Comparison of ENCODE assay signal across 8 cellular contexts in genomic region chr9:129384138-129384886, GRCh38.
DNase-seq lines count a peak whose midpoint lies in the region; ATAC-seq and TF ChIP-seq lines count a peak whose summit lies in the region.

No MANE protein-coding gene starts in this region.

- TF ChIP-seq POLR2A in GM18505 (IDR thresholded peaks at IDR 0.05; ENCODE audit: borderline replicate concordance, extremely low read depth, insufficient read depth, insufficient read length): no peak

- H3K27ac ChIP-seq in left lung (peak overlapping the region; percentile 94 to 98), subcutaneous abdominal adipose tissue (ENCODE audit: low read depth, low read length) (peak overlapping the region; percentile 69)

- H3K27ac Mint-ChIP-seq in activated naive CD8-positive, alpha-beta T cell treated with anti-CD3 and anti-CD28 coated beads, Interleukin-2, amount 50 U/mL, for 24 hours: peak overlapping the region; percentile 71

- ATAC-seq in activated naive CD8-positive, alpha-beta T cell treated with anti-CD3 and anti-CD28 coated beads, Interleukin-2, amount 50 U/mL, for 24 hours: no peak
- ATAC-seq in left lung: no peak
- no peak for ATAC-seq in GM18505 (IDR thresholded peaks at IDR 0.05; ENCODE audit: unreplicated experiment)

- TF ChIP-seq CTCF in left lung (IDR thresholded peaks at IDR 0.05): no peak

- H3K9me3 ChIP-seq in left lung: no peaks in the 10 kb centered on the region
- no peaks in the 10 kb centered on the region for H3K9me3 ChIP-seq in subcutaneous abdominal adipose tissue (ENCODE audit: control insufficient read depth in 5 of 5, low read length in 5 of 5)

- no peaks in the 10 kb centered on the region for H3K36me3 ChIP-seq in left lung
- H3K36me3 ChIP-seq in subcutaneous abdominal adipose tissue (ENCODE audit: control insufficient read depth in 5 of 5, insufficient read depth in 5 of 5, low read length in 5 of 5): no peaks in the 10 kb centered on the region

- peak overlapping the region; percentile 48 to 79 (median 75) for H3K9ac ChIP-seq in subcutaneous abdominal adipose tissue (ENCODE audit: low read length in 5 of 5)

- no peaks in the 10 kb centered on the region for H3K9me3 Mint-ChIP-seq in activated naive CD8-positive, alpha-beta T cell treated with anti-CD3 and anti-CD28 coated beads, Interleukin-2, amount 50 U/mL, for 24 hours

- H3K27me3 Mint-ChIP-seq in activated naive CD8-positive, alpha-beta T cell treated with anti-CD3 and anti-CD28 coated beads, Interleukin-2, amount 50 U/mL, for 24 hours: no peaks in the 10 kb centered on the region

- DNase-seq in NOMO-1 treated with dmso at 0.1 percent for 144 hours (lab: John Stamatoyannopoulos, UW; ENCODE audit: unreplicated experiment) (peak; percentile 22), NOMO-1 treated with DMSO at 0.1 percent for 48 hours (lab: John Stamatoyannopoulos, UW; ENCODE audit: unreplicated experiment) (no peak), left lung (peak in 1 of 2 donors; percentile 9), medulla oblongata (ENCODE audit: extremely low spot score) (no peak), NCI-H1694 (lab: John Stamatoyannopoulos, UW) (no peak)
- peak; percentile 15 for DNase-seq in activated naive CD8-positive, alpha-beta T cell treated with anti-CD3 and anti-CD28 coated beads, Interleukin-2, amount 50 U/mL, for 24 hours

- no peaks in the 10 kb centered on the region for H3K27me3 ChIP-seq in left lung
- H3K27me3 ChIP-seq in subcutaneous abdominal adipose tissue (ENCODE audit: control insufficient read depth in 5 of 5, insufficient read depth in 4 of 5, low read length in 5 of 5): peaks cover 0 to 5% (median 0%) of the 10 kb centered on the region in 5 donors

- H3K4me3 Mint-ChIP-seq in activated naive CD8-positive, alpha-beta T cell treated with anti-CD3 and anti-CD28 coated beads, Interleukin-2, amount 50 U/mL, for 24 hours: peak overlapping the region; percentile 62

- intact Hi-C loops in left lung (cut with DNase I): no loop called here

- H3K36me3 Mint-ChIP-seq in activated naive CD8-positive, alpha-beta T cell treated with anti-CD3 and anti-CD28 coated beads, Interleukin-2, amount 50 U/mL, for 24 hours (ENCODE audit: low read depth): no peaks in the 10 kb centered on the region

- peak overlapping the region in 1 of 2 donors; percentile 52 for H3K4me3 ChIP-seq in left lung
- peak overlapping the region; percentile 37 to 74 (median 65) for H3K4me3 ChIP-seq in subcutaneous abdominal adipose tissue (ENCODE audit: low read depth in 1 of 5, low read length in 5 of 5)

- H3K4me1 Mint-ChIP-seq in activated naive CD8-positive, alpha-beta T cell treated with anti-CD3 and anti-CD28 coated beads, Interleukin-2, amount 50 U/mL, for 24 hours: peaks cover 14% of the 10 kb centered on the region

- peaks cover 7 to 33% of the 10 kb centered on the region in 2 donors for H3K4me1 ChIP-seq in left lung
- H3K4me1 ChIP-seq in subcutaneous abdominal adipose tissue (ENCODE audit: control insufficient read depth in 5 of 5, insufficient read depth in 5 of 5, low read length in 5 of 5): peaks cover 3 to 20% (median 15%) of the 10 kb centered on the region in 5 donors

Comparison
In these comparisons a context has a peak if more than half of its experiments do, and no peak if none do; other contexts are left out.
1. DNase-seq: peak in NOMO-1 treated with dmso at 0.1 percent for 144 hours (single experiment) and activated naive CD8-positive, alpha-beta T cell treated with anti-CD3 and anti-CD28 coated beads, Interleukin-2, amount 50 U/mL, for 24 hours (single experiment); none in NOMO-1 treated with DMSO at 0.1 percent for 48 hours (single experiment), medulla oblongata (single experiment) and NCI-H1694 (single experiment).